ENCODE assay signal across 8 cellular contexts in genomic region chr7:27235387-27236052, GRCh38. TPM values are rescaled to one million over a fixed set of nuclear protein-coding genes. Genes with fewer than 3 reads are reported as not detected.
DNase-seq lines count a peak whose midpoint lies in the region; ATAC-seq lines count a peak whose summit lies in the region.

No MANE protein-coding gene starts in this region.

- H3K36me3 ChIP-seq in HUES64 (ENCODE audit: insufficient read depth, low read length) (no peaks in the 10 kb centered on the region), rectal smooth muscle tissue (ENCODE audit: control insufficient read depth, insufficient read depth, low read length) (no peaks in the 10 kb centered on the region)

- peaks cover 4% of the 10 kb centered on the region for H3K4me1 Mint-ChIP-seq in T-helper 17 cell

- intact Hi-C loops in head of caudate nucleus (cut with DNase I), result no loop called here

- H3K27me3 ChIP-seq in HUES64 (ENCODE audit: insufficient read depth, low read length) (peaks cover 90% of the 10 kb centered on the region), rectal smooth muscle tissue (ENCODE audit: control insufficient read depth, insufficient read depth, low read length) (peaks cover 34% of the 10 kb centered on the region)

- H3K27me3 Mint-ChIP-seq in T-helper 17 cell, result peaks cover 68% of the 10 kb centered on the region

- ATAC-seq in T-helper 17 cell, result no peak
- no peak for ATAC-seq in HG02852 (IDR thresholded peaks at IDR 0.05; ENCODE audit: unreplicated experiment)

- H3K9me3 ChIP-seq in HUES64 (ENCODE audit: insufficient read depth, low read depth, low read length), result no peaks in the 10 kb centered on the region
- H3K9me3 ChIP-seq in T-helper 17 cell (ENCODE audit: control insufficient read depth, low read length, poor library complexity, severe bottlenecking), result no peaks in the 10 kb centered on the region

- H3K36me3 Mint-ChIP-seq in T-helper 17 cell (ENCODE audit: low read depth), result peaks cover 2% of the 10 kb centered on the region

- no peak overlapping the region for H3K9ac ChIP-seq in HUES64 (ENCODE audit: low read depth, low read length)
- H3K9ac ChIP-seq in rectal smooth muscle tissue (ENCODE audit: low read length), result no peak overlapping the region

- no peak overlapping the region for H3K27ac Mint-ChIP-seq in T-helper 17 cell

- under 1% methylated on average over 54 of the region's 54 CpGs for WGBS in HUES64

- peak overlapping the region; percentile 3 for H3K4me3 Mint-ChIP-seq in T-helper 17 cell

- H3K27ac ChIP-seq in HUES64 (ENCODE audit: low read depth, low read length), result no peak overlapping the region
- H3K27ac ChIP-seq in rectal smooth muscle tissue (ENCODE audit: low read depth, low read length), result no peak overlapping the region

- H3K4me1 ChIP-seq in HUES64 (ENCODE audit: insufficient read depth, low read length), result peaks cover 13% of the 10 kb centered on the region
- H3K4me1 ChIP-seq in rectal smooth muscle tissue (ENCODE audit: control insufficient read depth, insufficient read depth, low read length), result no peaks in the 10 kb centered on the region

- peak overlapping the region; percentile 61 for H3K4me3 ChIP-seq in HUES64 (ENCODE audit: low read length)
- peak overlapping the region; percentile 71 for H3K4me3 ChIP-seq in rectal smooth muscle tissue (ENCODE audit: low read length)

- DNase-seq in DMS 273 (lab: John Stamatoyannopoulos, UW; ENCODE audit: unreplicated experiment), result peak; percentile 87
- DNase-seq in T-helper 17 cell, result no peak
- DNase-seq in head of caudate nucleus, result peak in 39 of 42 donors; percentile 13 to 61 (median 39)
- DNase-seq in cortex of kidney (lab: John Stamatoyannopoulos, UW), result no peak
- DNase-seq in RPMI8226, result no peak

RNA-seq across cellular contexts. Expression of gene EVX1, which starts 7.1 kb away (rescaled TPM):
- polyA plus RNA-seq in HUES64 (2013, experiment 1 of 2), result 3.3 TPM
- polyA plus RNA-seq in HUES64 (2013, experiment 2 of 2), result 3.9 TPM
- total RNA-seq in T-helper 17 cell, result under 1 TPM in 1 of 2 donors, not detected in 1; 0.21 TPM

RNA-seq across cellular contexts. Expression of gene HOXA13, which starts 35.6 kb away (rescaled TPM):
- 0.05 TPM for polyA plus RNA-seq in HUES64 (2013, experiment 1 of 2)
- polyA plus RNA-seq in HUES64 (2013, experiment 2 of 2), result 0.06 TPM
- total RNA-seq in T-helper 17 cell, result not detected

RNA-seq across cellular contexts. Expression of gene HOXA11, which starts 50.5 kb away (rescaled TPM):
- polyA plus RNA-seq in HUES64 (2013, experiment 1 of 2), result not detected
- polyA plus RNA-seq in HUES64 (2013, experiment 2 of 2), result 0.19 TPM
- not detected for total RNA-seq in T-helper 17 cell

Comparison
In these comparisons a context has a peak if more than half of its experiments do, and no peak if none do; other contexts are left out.
1. DNase-seq: peak in DMS 273 (single experiment) and head of caudate nucleus (39 of 42); none in T-helper 17 cell (0 of 3), cortex of kidney (single experiment) and RPMI8226 (single experiment).